ENCODE assay signal across 11 cellular contexts in genomic region chr15:75177360-75178071, GRCh38. TPM values are rescaled to one million over a fixed set of nuclear protein-coding genes. Genes with fewer than 3 reads are reported as not detected.
DNase-seq lines count a peak whose midpoint lies in the region; ATAC-seq and TF ChIP-seq lines count a peak whose summit lies in the region.
"Had no signal": no experiment of that assay in that cellular context is flagged by ENCODE, and none has a peak within 500 bp of the region (broad histone marks: within the 10 kb centered on the region; RNA-seq: fewer than 3 reads in every experiment).

No MANE protein-coding gene starts in this region.

- H3K4me2 ChIP-seq in Loucy (ENCODE audit: low read depth, low read length, poor library complexity, severe bottlenecking): no peak overlapping the region

- H3K9ac ChIP-seq in Loucy (ENCODE audit: low read depth, low read length, poor library complexity, severe bottlenecking): no peak overlapping the region
- H3K9ac ChIP-seq: parathyroid adenoma had no signal

- H3K9me3 Mint-ChIP-seq in mesothelial cell of epicardium: no peaks in the 10 kb centered on the region

- no peaks in the 10 kb centered on the region for H3K9me2 ChIP-seq in Loucy (replicated peaks; ENCODE audit: low read depth, low read length)

- DNase-seq in body of pancreas (no peak), mesothelial cell of epicardium (ENCODE audit: low spot score in 2 of 2, unreplicated experiment in 2 of 2) (no peak), tibial artery (peak in 1 of 2 donors; percentile 19), RKO (ENCODE audit: low spot score) (no peak), AG08396 (ENCODE audit: low spot score) (no peak)
- DNase-seq: GF-D8; NCI-H1417; stimulated activated CD8-positive, alpha-beta memory T cell treated with anti-CD3 and anti-CD28 coated beads, Interleukin-4, amount 100 ng/mL, for 48 hours had no signal

- intact Hi-C loops in body of pancreas (cut with DNase I): no loop called here
- intact Hi-C loops in tibial artery (cut with DNase I; ENCODE audit: low total_unique reads): no loop called here

- TF ChIP-seq CTCF in Loucy (conservative IDR thresholded peaks at IDR 0.05; ENCODE audit: low read length): no peak
- TF ChIP-seq CTCF in body of pancreas (IDR thresholded peaks at IDR 0.05): no peak
- TF ChIP-seq CTCF in mesothelial cell of epicardium (IDR thresholded peaks at IDR 0.05; ENCODE audit: unreplicated experiment): no peak
- TF ChIP-seq CTCF in tibial artery (IDR thresholded peaks at IDR 0.05): no peak

- no peaks in the 10 kb centered on the region for H3F3A ChIP-seq in Loucy (ENCODE audit: low read depth)

- peak overlapping the region in 3 of 4 donors; percentile 54 to 76 (median 62) for H3K27ac ChIP-seq in body of pancreas
- H3K27ac ChIP-seq in tibial artery: peak overlapping the region; percentile 83 to 86
- H3K27ac ChIP-seq: parathyroid adenoma had no signal

- H4K20me1 ChIP-seq in Loucy (ENCODE audit: insufficient read depth, low read length, poor library complexity, severe bottlenecking): no peaks in the 10 kb centered on the region

- H3K4me3 ChIP-seq in Loucy (ENCODE audit: low read length, poor library complexity, severe bottlenecking): no peak overlapping the region
- H3K4me3 ChIP-seq in body of pancreas: no peak overlapping the region
- H3K4me3 ChIP-seq in tibial artery: peak overlapping the region in 1 of 2 donors; percentile 43

- 46 to 61% methylated on average over 4 to 6 of the region's 6 CpGs for WGBS in body of pancreas, 2 donors

- ATAC-seq in body of pancreas: no peak
- ATAC-seq in HG03196 (IDR thresholded peaks at IDR 0.05; ENCODE audit: unreplicated experiment): no peak

- no peaks in the 10 kb centered on the region for H3K36me3 ChIP-seq in Loucy (ENCODE audit: insufficient read depth, low read length)
- H3K36me3 ChIP-seq in body of pancreas (replicated peaks in 1 of 2; ENCODE audit: insufficient read depth in 1 of 2, low read depth in 2 of 2): no peaks in the 10 kb centered on the region
- H3K36me3 ChIP-seq in tibial artery: no peaks in the 10 kb centered on the region

- no peaks in the 10 kb centered on the region for H3K27me3 ChIP-seq in Loucy (ENCODE audit: insufficient read depth, low read length, poor library complexity, severe bottlenecking)
- H3K27me3 ChIP-seq in body of pancreas: no peaks in the 10 kb centered on the region
- no peaks in the 10 kb centered on the region for H3K27me3 ChIP-seq in tibial artery

- no peak for TF ChIP-seq POLR2A in body of pancreas (IDR thresholded peaks at IDR 0.05)

- H2AFZ ChIP-seq in Loucy (ENCODE audit: low read length): 0 out of 2 replicates have a peak overlapping the region, but pooled peaks have one; percentile 10
- H2AFZ ChIP-seq: parathyroid adenoma had no signal

- H3K36me3 Mint-ChIP-seq in mesothelial cell of epicardium: no peaks in the 10 kb centered on the region

- H3K27ac Mint-ChIP-seq in mesothelial cell of epicardium: peak overlapping the region; percentile 93

- H3K4me3 Mint-ChIP-seq in mesothelial cell of epicardium: peak overlapping the region; percentile 50

- peaks cover 48% of the 10 kb centered on the region for H3K4me1 ChIP-seq in Loucy (ENCODE audit: insufficient read depth, low read length, poor library complexity, severe bottlenecking)
- peaks cover 66% of the 10 kb centered on the region for H3K4me1 ChIP-seq in body of pancreas
- peaks cover 13 to 65% (median 59%) of the 10 kb centered on the region in 4 donors for H3K4me1 ChIP-seq in tibial artery
- H3K4me1 ChIP-seq: parathyroid adenoma had no signal

- H3K27me3 Mint-ChIP-seq in mesothelial cell of epicardium (ENCODE audit: low read depth): no peaks in the 10 kb centered on the region

- no peaks in the 10 kb centered on the region for H3K9me3 ChIP-seq in Loucy (ENCODE audit: insufficient read depth, low read depth, low read length)
- H3K9me3 ChIP-seq in body of pancreas: no peaks in the 10 kb centered on the region
- no peaks in the 10 kb centered on the region for H3K9me3 ChIP-seq in tibial artery

- peaks cover 65% of the 10 kb centered on the region for H3K4me1 Mint-ChIP-seq in mesothelial cell of epicardium

- H3K79me2 ChIP-seq in Loucy (ENCODE audit: insufficient read depth, low read length): no peaks in the 10 kb centered on the region
- H3K79me2 ChIP-seq: parathyroid adenoma had no signal

RNA-seq across cellular contexts. Expression of gene C15orf39, which starts 24.2 kb away (rescaled TPM):
- total RNA-seq in body of pancreas: 10 to 100 TPM; 12.5 to 30.3 TPM
- 62.0 to 66.6 TPM (median 62.2 TPM) in 3 replicates for total RNA-seq in mesothelial cell of epicardium
